ENCODE assay signal across 1 cellular context in the genomic region with DNA sequence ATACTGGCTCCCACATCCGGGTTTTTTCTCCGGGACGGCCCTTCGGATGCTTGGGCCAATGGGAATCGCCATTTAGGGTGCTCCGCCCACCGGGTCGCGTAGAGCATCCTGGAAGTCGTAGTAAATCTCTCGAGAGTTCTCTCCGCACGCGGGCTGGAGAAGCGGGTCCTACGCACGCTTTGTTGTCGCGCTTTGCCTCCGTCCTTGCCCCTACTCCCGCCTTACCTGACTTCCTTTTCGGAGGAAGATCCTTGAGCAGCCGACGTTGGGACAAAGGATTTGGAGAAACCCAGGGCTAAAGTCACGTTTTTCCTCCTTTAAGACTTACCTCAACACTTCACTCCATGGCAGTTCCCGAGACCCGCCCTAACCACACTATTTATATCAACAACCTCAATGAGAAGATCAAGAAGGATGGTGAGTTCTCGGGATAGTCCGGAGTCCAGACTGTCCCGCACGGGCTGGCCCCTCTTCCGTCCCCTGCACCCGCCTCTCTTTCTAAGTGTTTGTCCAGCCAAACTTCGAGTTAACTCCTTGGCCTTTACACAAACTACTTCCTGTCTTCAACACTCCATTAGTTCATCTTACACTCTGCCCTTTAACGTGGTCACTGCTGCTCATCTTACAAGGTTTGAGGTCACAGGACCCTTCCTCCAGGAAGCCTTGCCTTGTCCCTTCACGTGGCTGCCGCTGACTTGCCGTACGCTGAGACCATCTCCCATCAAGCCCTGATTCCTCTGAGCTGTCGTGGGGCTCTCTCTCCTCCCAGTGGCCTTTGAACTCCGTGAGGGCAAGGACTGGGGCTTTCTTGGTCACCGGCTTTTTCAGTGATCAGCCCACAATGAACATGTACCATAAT.
TF ChIP-seq lines count a peak whose summit lies in the region.

Gene SNRPA (plus strand): TSS at position 139 of the 859 bp plus-strand sequence. CDS start 206 bp downstream, at position 345.

TF ChIP-seq in A549, 52 proteins besides CTCF, POLR2A, EP300 and RAD21 (continued from another document):
- peak; percentile 55 for TF ChIP-seq REST (IDR thresholded peaks at IDR 0.05)
- no peak for TF ChIP-seq PBX3 (IDR thresholded peaks at IDR 0.05)
- TF ChIP-seq ZFP36 (IDR thresholded peaks at IDR 0.05; ENCODE audit: borderline replicate concordance, partially characterized antibody) = peak; percentile 42
- peak; percentile 89; the same call in 2 of the 3 replicates for TF ChIP-seq BCL3 (IDR thresholded peaks at IDR 0.05)
- TF ChIP-seq KDM5A (IDR thresholded peaks at IDR 0.05) = no peak
- peak; percentile 97 for TF ChIP-seq MYC (IDR thresholded peaks at IDR 0.05; ENCODE audit: borderline replicate concordance, low read length)
- TF ChIP-seq TFCP2L1 (CRISPR knock-in tag; IDR thresholded peaks at IDR 0.05) = peak; percentile 83; the same call in 1 of the 2 replicates
- peak; percentile 66; the same call in 1 of the 2 replicates for TF ChIP-seq PHF8 (IDR thresholded peaks at IDR 0.05; ENCODE audit: borderline replicate concordance, low read depth)
- TF ChIP-seq, protein P1, sequence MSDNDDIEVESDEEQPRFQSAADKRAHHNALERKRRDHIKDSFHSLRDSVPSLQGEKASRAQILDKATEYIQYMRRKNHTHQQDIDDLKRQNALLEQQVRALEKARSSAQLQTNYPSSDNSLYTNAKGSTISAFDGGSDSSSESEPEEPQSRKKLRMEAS (IDR thresholded peaks at IDR 0.05) = peak; percentile 98
- TF ChIP-seq GATA3 (IDR thresholded peaks at IDR 0.05; ENCODE audit: borderline replicate concordance) = no peak; the same call in 1 of the 2 replicates
- no peak for TF ChIP-seq MAZ (IDR thresholded peaks at IDR 0.05; ENCODE audit: borderline replicate concordance, low read depth, low read length)
- TF ChIP-seq SREBF2 (IDR thresholded peaks at IDR 0.05) = no peak
- TF ChIP-seq JUNB (IDR thresholded peaks at IDR 0.05) = no peak
- peak; percentile 88 for TF ChIP-seq CHD2 (IDR thresholded peaks at IDR 0.05; ENCODE audit: low read length, partially characterized antibody)
- TF ChIP-seq RCOR1 (IDR thresholded peaks at IDR 0.05; ENCODE audit: low read depth, low read length) = no peak
- peak; percentile 54; the same call in 1 of the 2 replicates for TF ChIP-seq USF2 (IDR thresholded peaks at IDR 0.05)
- TF ChIP-seq ZNF302 (CRISPR knock-in tag; IDR thresholded peaks at IDR 0.05) = no peak
- TF ChIP-seq SMC3 (IDR thresholded peaks at IDR 0.05) = no peak
- no peak for TF ChIP-seq HDAC2 (IDR thresholded peaks at IDR 0.05)
- no peak for TF ChIP-seq HEYL (CRISPR knock-in tag; IDR thresholded peaks at IDR 0.05)
- 0 out of 2 replicates have a peak, but pooled peaks have one; percentile 2 for TF ChIP-seq ZC3H11A (IDR thresholded peaks at IDR 0.05)
- TF ChIP-seq BHLHE40 (IDR thresholded peaks at IDR 0.05; ENCODE audit: low read depth, low read length) = peak; percentile 27
- no peak for TF ChIP-seq NPAS2 (CRISPR knock-in tag; IDR thresholded peaks at IDR 0.05; ENCODE audit: borderline replicate concordance)
- TF ChIP-seq FOSL2 (IDR thresholded peaks at IDR 0.05) = no peak
- no peak for TF ChIP-seq FOSL2 (CRISPR knock-in tag; IDR thresholded peaks at IDR 0.05)
- no peak for TF ChIP-seq CEBPB (IDR thresholded peaks at IDR 0.05)
- no peak for TF ChIP-seq HES2 (IDR thresholded peaks at IDR 0.05)
- no peak for TF ChIP-seq MAFK (IDR thresholded peaks at IDR 0.05; ENCODE audit: partially characterized antibody)
- 0 out of 2 replicates have a peak, but pooled peaks have one; percentile 43 for TF ChIP-seq RARB (CRISPR knock-in tag; IDR thresholded peaks at IDR 0.05)
- TF ChIP-seq, protein P2, sequence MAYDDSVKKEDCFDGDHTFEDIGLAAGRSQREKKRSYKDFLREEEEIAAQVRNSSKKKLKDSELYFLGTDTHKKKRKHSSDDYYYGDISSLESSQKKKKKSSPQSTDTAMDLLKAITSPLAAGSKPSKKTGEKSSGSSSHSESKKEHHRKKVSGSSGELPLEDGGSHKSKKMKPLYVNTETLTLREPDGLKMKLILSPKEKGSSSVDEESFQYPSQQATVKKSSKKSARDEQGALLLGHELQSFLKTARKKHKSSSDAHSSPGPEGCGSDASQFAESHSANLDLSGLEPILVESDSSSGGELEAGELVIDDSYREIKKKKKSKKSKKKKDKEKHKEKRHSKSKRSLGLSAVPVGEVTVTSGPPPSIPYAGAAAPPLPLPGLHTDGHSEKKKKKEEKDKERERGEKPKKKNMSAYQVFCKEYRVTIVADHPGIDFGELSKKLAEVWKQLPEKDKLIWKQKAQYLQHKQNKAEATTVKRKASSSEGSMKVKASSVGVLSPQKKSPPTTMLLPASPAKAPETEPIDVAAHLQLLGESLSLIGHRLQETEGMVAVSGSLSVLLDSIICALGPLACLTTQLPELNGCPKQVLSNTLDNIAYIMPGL (CRISPR knock-in tag; IDR thresholded peaks at IDR 0.05; ENCODE audit: borderline replicate concordance) = no peak; the same call in 1 of the 2 replicates
- no peak for TF ChIP-seq ZSCAN20 (CRISPR knock-in tag; IDR thresholded peaks at IDR 0.05)
- no peak for TF ChIP-seq HOXB13 (CRISPR knock-in tag; IDR thresholded peaks at IDR 0.05; ENCODE audit: low read depth)
- peak; percentile 78; the same call in 1 of the 2 replicates for TF ChIP-seq EHF (CRISPR knock-in tag; IDR thresholded peaks at IDR 0.05)
- TF ChIP-seq TP53 (CRISPR knock-in tag; IDR thresholded peaks at IDR 0.05) = peak; percentile 46
- no peak for TF ChIP-seq CBX2 (IDR thresholded peaks at IDR 0.05; ENCODE audit: borderline replicate concordance, low read depth)
- no peak for TF ChIP-seq RFX5 (IDR thresholded peaks at IDR 0.05)
- no peak for TF ChIP-seq CHD4 (IDR thresholded peaks at IDR 0.05; ENCODE audit: borderline replicate concordance)
- TF ChIP-seq FOXS1 (CRISPR knock-in tag; IDR thresholded peaks at IDR 0.05) = 0 out of 2 replicates have a peak, but pooled peaks have one; percentile 3
- no peak for TF ChIP-seq CBX8 (IDR thresholded peaks at IDR 0.05)
- TF ChIP-seq KDM1A (IDR thresholded peaks at IDR 0.05; ENCODE audit: low read depth) = no peak
- no peak for TF ChIP-seq RNF2 (IDR thresholded peaks at IDR 0.05; ENCODE audit: borderline replicate concordance, low read depth)
- TF ChIP-seq, protein P3, sequence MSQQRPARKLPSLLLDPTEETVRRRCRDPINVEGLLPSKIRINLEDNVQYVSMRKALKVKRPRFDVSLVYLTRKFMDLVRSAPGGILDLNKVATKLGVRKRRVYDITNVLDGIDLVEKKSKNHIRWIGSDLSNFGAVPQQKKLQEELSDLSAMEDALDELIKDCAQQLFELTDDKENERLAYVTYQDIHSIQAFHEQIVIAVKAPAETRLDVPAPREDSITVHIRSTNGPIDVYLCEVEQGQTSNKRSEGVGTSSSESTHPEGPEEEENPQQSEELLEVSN (IDR thresholded peaks at IDR 0.05; ENCODE audit: borderline replicate concordance, low read depth) = peak; percentile 93
